ENCODE assay signal across 8 cellular contexts in the genomic region with DNA sequence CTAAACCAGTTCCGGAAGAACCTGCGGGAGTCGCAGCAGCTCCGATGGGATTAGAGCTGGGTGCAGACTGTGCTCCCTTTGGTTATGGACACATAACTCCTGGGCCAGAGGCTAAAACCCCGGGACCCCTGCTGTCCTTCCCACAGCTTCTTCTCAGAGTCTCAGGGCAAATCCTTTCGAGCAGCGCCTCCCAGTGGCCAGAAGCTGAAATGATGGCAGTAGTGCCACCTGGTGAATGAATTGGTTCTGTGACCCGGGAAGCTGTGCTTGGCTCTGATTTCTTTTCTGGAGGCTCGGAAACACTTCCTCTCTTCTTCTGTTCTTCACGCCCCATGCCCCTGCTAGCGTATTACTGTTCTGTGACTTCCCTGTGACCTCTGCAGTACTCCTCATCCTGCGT. TPM values are rescaled to one million over a fixed set of nuclear protein-coding genes. Genes with fewer than 3 reads are reported as not detected.
DNase-seq lines count a peak whose midpoint lies in the region; FAIRE-seq and TF ChIP-seq lines count a peak whose summit lies in the region.
"Not testable (repeated sequence)": the region's sequence is repeated elsewhere in the genome, so short reads cannot be mapped to it uniquely, and the experiment has no call there.

No MANE protein-coding gene starts in this region.

- H3K4me3 ChIP-seq in GM06990 (replicated peaks; ENCODE audit: low read depth, low read length); dorsolateral prefrontal cortex; kidney (ENCODE audit: low read length in 2 of 2); skeletal muscle cell (ENCODE audit: low read depth, low read length): not testable (repeated sequence)

- not testable (repeated sequence) for H3K4me1 ChIP-seq in kidney (ENCODE audit: control insufficient read depth in 1 of 2, insufficient read depth in 1 of 2, low read depth in 1 of 2, low read length in 2 of 2)

- not testable (repeated sequence) for H3K9ac ChIP-seq in kidney (ENCODE audit: low read length in 2 of 2)

- FAIRE-seq in kidney (lab: Jason Lieb, UNC) = not testable (repeated sequence)

- intact Hi-C loops in dorsolateral prefrontal cortex (cut with DNase I) (loop anchor here in 1 of 2 donors (10.0 kb wide), 1 partner anchor 64 kb away; no protein-coding TSS in a partner anchor), kidney (cut with DNase I) (loop anchor here (10.0 kb wide), 1 partner anchor 64 kb away; no protein-coding TSS in a partner anchor)

- peak; percentile 76 for TF ChIP-seq CTCF in GM06990 (IDR thresholded peaks at IDR 0.05; ENCODE audit: insufficient read depth, low read length, poor library complexity, severe bottlenecking)
- TF ChIP-seq CTCF in dorsolateral prefrontal cortex (IDR thresholded peaks at IDR 0.05 in 54 of 56, conservative IDR thresholded peaks at IDR 0.05 in 2 of 56; ENCODE audit: low read depth in 1 of 56, partially characterized antibody in 56 of 56) = peak; percentile 41 to 87 (median 78)
- TF ChIP-seq CTCF in kidney (IDR thresholded peaks at IDR 0.05; ENCODE audit: borderline replicate concordance, extremely low read depth, insufficient read depth) = peak; percentile 68

- H3K9me3 ChIP-seq in kidney (ENCODE audit: control insufficient read depth in 1 of 2, low read length in 2 of 2) = not testable (repeated sequence)

- H3K36me3 ChIP-seq in GM06990 (ENCODE audit: control insufficient read depth, insufficient read depth, low read length); kidney (ENCODE audit: control insufficient read depth in 1 of 2, insufficient read depth in 2 of 2, low read length in 2 of 2): not testable (repeated sequence)

- not testable (repeated sequence) for H3K27me3 ChIP-seq in GM06990 (replicated peaks; ENCODE audit: control insufficient read depth, insufficient read depth, low read length); dorsolateral prefrontal cortex

- DNase-seq in GM06990 (ENCODE audit: extremely low read depth, insufficient read length) = not testable (repeated sequence)
- DNase-seq in NCI-H1092 (lab: John Stamatoyannopoulos, UW) (peak; percentile 69), SHP77 treated with DMSO at 0.1 percent for 48 hours (lab: John Stamatoyannopoulos, UW) (peak; percentile 31), activated T-cell treated with anti-CD3 and anti-CD28 coated beads for 24 hours (ENCODE audit: low read depth) (peak; percentile 64), dorsolateral prefrontal cortex (peak; percentile 54 to 87 (median 72)), kidney (peak; percentile 81), skeletal muscle cell (ENCODE audit: low read depth) (peak; percentile 9), ureter (ENCODE audit: low spot score) (peak; percentile 78)

- H3K27ac ChIP-seq in dorsolateral prefrontal cortex; kidney (ENCODE audit: low read depth in 2 of 2, low read length in 2 of 2): not testable (repeated sequence)

RNA-seq across cellular contexts. Expression of gene ZNF195, which starts 29.8 kb away (rescaled TPM):
- 10 to 100 TPM; 19.3 to 46.8 (median 31.6) TPM for total RNA-seq in dorsolateral prefrontal cortex
- total RNA-seq in kidney = 25.3 TPM
- polyA plus RNA-seq in kidney (ENCODE audit: insufficient read depth, low read depth, low replicate concordance) = 12.9 TPM
- 51.4 TPM for total RNA-seq in ureter
